ENCODE assay signal across 16 cellular contexts in genomic region chr2:207123776-207124391, GRCh38. TPM values are rescaled to one million over a fixed set of nuclear protein-coding genes. Genes with fewer than 3 reads are reported as not detected.
A peak's percentile ranks its signal among the peaks of the same experiment; 100 is the strongest.
DNase-seq lines count a peak whose midpoint lies in the region; ATAC-seq and TF ChIP-seq lines count a peak whose summit lies in the region.
"Had no signal": no experiment of that assay in that cellular context is flagged by ENCODE, and none has a peak within 500 bp of the region (broad histone marks: within the 10 kb centered on the region; RNA-seq: fewer than 3 reads in every experiment).

No MANE protein-coding gene starts in this region.

- no peak for TF ChIP-seq CTCF in mammary epithelial cell (conservative IDR thresholded peaks at IDR 0.05 in 1 of 2, IDR thresholded peaks at IDR 0.05 in 1 of 2; ENCODE audit: extremely low read depth in 1 of 2, insufficient read depth in 1 of 2, low read depth in 1 of 2, low read length in 2 of 2)
- no peak for TF ChIP-seq CTCF in MCF 10A (IDR thresholded peaks at IDR 0.05; ENCODE audit: unreplicated experiment)
- no peak for TF ChIP-seq CTCF in WERI-Rb-1 (IDR thresholded peaks at IDR 0.05; ENCODE audit: low read depth, low read length)
- TF ChIP-seq CTCF in endodermal cell (conservative IDR thresholded peaks at IDR 0.05): no peak

- H3K4me2 ChIP-seq in mammary epithelial cell (ENCODE audit: insufficient read depth, low read depth, low read length): no peak overlapping the region

- H3K9me3 Mint-ChIP-seq in MCF 10A (ENCODE audit: unreplicated experiment) (no peaks in the 10 kb centered on the region), endodermal cell (peaks cover 21% of the 10 kb centered on the region)
- H3K9me3 Mint-ChIP-seq in stimulated activated naive CD8-positive, alpha-beta T cell treated with anti-CD3 and anti-CD28 coated beads, Interleukin-15, amount 100 ng/mL, for 72 hours: no peaks in the 10 kb centered on the region
- H3K9me3 Mint-ChIP-seq in CD8-positive, alpha-beta memory T cell: peaks cover 0 to 2% (median 0%) of the 10 kb centered on the region in 5 donors
- H3K9me3 Mint-ChIP-seq: T-cell had no signal

- H3K27me3 Mint-ChIP-seq in MCF 10A (ENCODE audit: insufficient read depth, unreplicated experiment) (no peaks in the 10 kb centered on the region), endodermal cell (ENCODE audit: insufficient read depth) (no peaks in the 10 kb centered on the region)
- no peaks in the 10 kb centered on the region for H3K27me3 Mint-ChIP-seq in stimulated activated naive CD8-positive, alpha-beta T cell treated with anti-CD3 and anti-CD28 coated beads, Interleukin-15, amount 100 ng/mL, for 72 hours
- peaks cover 0 to 28% of the 10 kb centered on the region in 2 donors for H3K27me3 Mint-ChIP-seq in CD8-positive, alpha-beta memory T cell
- H3K27me3 Mint-ChIP-seq: T-cell had no signal

- no peak for ATAC-seq in stimulated activated naive CD8-positive, alpha-beta T cell treated with anti-CD3 and anti-CD28 coated beads, Interleukin-15, amount 100 ng/mL, for 72 hours
- ATAC-seq: sciatic nerve had no signal

- dilution Hi-C loops in mammary epithelial cell (cut with HindIII; ENCODE audit: low sequenced_read_pairs): no loop called here

- intact Hi-C loops in mammary epithelial cell (cut with micrococcal nuclease): loop anchor here (5.0 kb wide), 1 partner anchor 38 kb away; no protein-coding TSS in a partner anchor
- intact Hi-C loops in MCF 10A (cut with micrococcal nuclease): no loop called here

- no peak overlapping the region for H2AFZ ChIP-seq in mammary epithelial cell (ENCODE audit: low read depth, low read length)

- DNase-seq in mammary epithelial cell (no peak), MCF 10A (ENCODE audit: unreplicated experiment) (no peak), WERI-Rb-1 (peak; percentile 76), endodermal cell (peak; percentile 70), putamen (ENCODE audit: low spot score) (no peak), SKM-1 (lab: John Stamatoyannopoulos, UW; ENCODE audit: unreplicated experiment) (no peak)
- no peak for DNase-seq in stimulated activated naive CD8-positive, alpha-beta T cell treated with anti-CD3 and anti-CD28 coated beads, Interleukin-15, amount 100 ng/mL, for 72 hours
- DNase-seq in CD8-positive, alpha-beta memory T cell: no peak
- DNase-seq: KBM-7, kidney glomerular epithelial cell, NCI-H2029, NCI-H510A treated with DMSO at 0.1 percent for 48 hours had no signal

- H3K4me1 Mint-ChIP-seq in MCF 10A (ENCODE audit: insufficient read depth, unreplicated experiment): peaks cover 46% of the 10 kb centered on the region
- peaks cover 51% of the 10 kb centered on the region for H3K4me1 Mint-ChIP-seq in endodermal cell
- peaks cover 66% of the 10 kb centered on the region for H3K4me1 Mint-ChIP-seq in stimulated activated naive CD8-positive, alpha-beta T cell treated with anti-CD3 and anti-CD28 coated beads, Interleukin-15, amount 100 ng/mL, for 72 hours
- H3K4me1 Mint-ChIP-seq in CD8-positive, alpha-beta memory T cell: peaks cover 0 to 4% (median 0%) of the 10 kb centered on the region in 3 donors

- H4K20me1 ChIP-seq in mammary epithelial cell (ENCODE audit: insufficient read depth, low read length): peaks cover 3% of the 10 kb centered on the region

- BruUV-seq in mammary epithelial cell (replicated peaks; lab: Mats Ljungman, UMichigan): TSS peak; percentile 14
- BruUV-seq in MCF 10A (replicated peaks; lab: Mats Ljungman, UMichigan): no TSS peak

- H3K4me1 ChIP-seq in mammary epithelial cell (ENCODE audit: insufficient read depth, low read length) (peaks cover 38% of the 10 kb centered on the region), endodermal cell (ENCODE audit: control insufficient read depth, insufficient read depth, low read length) (peaks cover 22% of the 10 kb centered on the region)
- H3K4me1 ChIP-seq in CD8-positive, alpha-beta memory T cell (ENCODE audit: insufficient read depth, low read length): no peaks in the 10 kb centered on the region

- H3K27ac Mint-ChIP-seq in MCF 10A (ENCODE audit: low read depth, unreplicated experiment): no peak overlapping the region
- H3K27ac Mint-ChIP-seq in endodermal cell: peak overlapping the region; percentile 89
- peak overlapping the region; percentile 20 to 77 for H3K27ac Mint-ChIP-seq in stimulated activated naive CD8-positive, alpha-beta T cell treated with anti-CD3 and anti-CD28 coated beads, Interleukin-15, amount 100 ng/mL, for 72 hours
- H3K27ac Mint-ChIP-seq in CD8-positive, alpha-beta memory T cell: no peak overlapping the region

- H3K9ac ChIP-seq in mammary epithelial cell (ENCODE audit: insufficient read depth, low read length): no peak overlapping the region
- H3K9ac ChIP-seq in endodermal cell (ENCODE audit: extremely low read depth, low read length, poor library complexity, severe bottlenecking): no peak overlapping the region

- H3K9me3 ChIP-seq in mammary epithelial cell (replicated peaks; ENCODE audit: insufficient read depth, low read length) (no peaks in the 10 kb centered on the region), WERI-Rb-1 (ENCODE audit: severe bottlenecking) (no peaks in the 10 kb centered on the region), endodermal cell (ENCODE audit: control insufficient read depth, low read length) (peaks cover 27% of the 10 kb centered on the region)
- H3K9me3 ChIP-seq in CD8-positive, alpha-beta memory T cell (ENCODE audit: low read length): no peaks in the 10 kb centered on the region
- H3K9me3 ChIP-seq: upper lobe of left lung had no signal

- POLR2A ChIA-PET in MCF 10A (lab: Yijun Ruan, JAX): no interaction called here
- POLR2A ChIA-PET in CD8-positive, alpha-beta memory T cell (lab: Charles Lee): no interaction called here

- no peak overlapping the region for H3K27ac ChIP-seq in mammary epithelial cell (ENCODE audit: insufficient read depth, low read depth, low read length)
- peak overlapping the region; percentile 62 for H3K27ac ChIP-seq in WERI-Rb-1
- peak overlapping the region; percentile 27 for H3K27ac ChIP-seq in endodermal cell (ENCODE audit: low read depth, low read length)
- H3K27ac ChIP-seq in CD8-positive, alpha-beta memory T cell (ENCODE audit: low read depth, low read length): no peak overlapping the region

- peaks cover 24% of the 10 kb centered on the region for H3K36me3 Mint-ChIP-seq in MCF 10A (ENCODE audit: insufficient read depth, unreplicated experiment)
- H3K36me3 Mint-ChIP-seq in endodermal cell (ENCODE audit: low read depth): peaks cover 45% of the 10 kb centered on the region
- H3K36me3 Mint-ChIP-seq in CD8-positive, alpha-beta memory T cell: peaks cover 0 to 2% (median 0%) of the 10 kb centered on the region in 3 donors

- H3K79me2 ChIP-seq in mammary epithelial cell (ENCODE audit: insufficient read depth, low read length): peaks cover 100% of the 10 kb centered on the region

- H3K4me3 ChIP-seq in mammary epithelial cell (replicated peaks in 1 of 3; ENCODE audit: insufficient read depth in 1 of 3, low read depth in 2 of 3, low read length in 3 of 3): no peak overlapping the region
- H3K4me3 ChIP-seq in WERI-Rb-1 (ENCODE audit: low read depth, low read length): no peak overlapping the region
- no peak overlapping the region for H3K4me3 ChIP-seq in endodermal cell (ENCODE audit: low read length)
- H3K4me3 ChIP-seq in CD8-positive, alpha-beta memory T cell (ENCODE audit: low read length): no peak overlapping the region
- H3K4me3 ChIP-seq: coronary artery, upper lobe of left lung had no signal

- 96% methylated on average over 23 of the region's 31 CpGs for WGBS in mammary epithelial cell (ENCODE audit: low coverage, missing lambda C conversion rate)
- WGBS in endodermal cell (ENCODE audit: insufficient coverage in 1 of 2, insufficient read length in 1 of 2), 2 experiments: 84 to 87% methylated on average over 27 to 31 of the region's 31 CpGs

- in situ Hi-C loops in mammary epithelial cell (cut with MboI; ENCODE audit: low sequenced_read_pairs in 2 of 2): no loop called here

- H3K27me3 ChIP-seq in mammary epithelial cell (ENCODE audit: insufficient read depth, low read length) (no peaks in the 10 kb centered on the region), WERI-Rb-1 (ENCODE audit: insufficient read depth, low read depth, severe bottlenecking) (no peaks in the 10 kb centered on the region), endodermal cell (ENCODE audit: control insufficient read depth, insufficient read depth, low read length, poor library complexity, severe bottlenecking) (no peaks in the 10 kb centered on the region)
- no peaks in the 10 kb centered on the region for H3K27me3 ChIP-seq in CD8-positive, alpha-beta memory T cell (ENCODE audit: insufficient read depth, low read length, poor library complexity, severe bottlenecking)
- H3K27me3 ChIP-seq: upper lobe of left lung had no signal

- CTCF ChIA-PET in mammary epithelial cell (lab: Charles Lee; ENCODE audit: low non-redundant PET): no interaction called here
- CTCF ChIA-PET in MCF 10A (lab: Yijun Ruan, JAX): interaction anchor here (0.5 to 0.9 kb wide), 5 partner anchors 11 to 986 kb away, joined by 3 to 5 read pairs (median 3); no protein-coding TSS in a partner anchor
- CTCF ChIA-PET in CD8-positive, alpha-beta memory T cell (lab: Charles Lee): interaction anchor here (1.4 kb wide), 1 partner anchor 11 kb away, joined by 3 read pairs; no protein-coding TSS in a partner anchor

- H3K36me3 ChIP-seq in mammary epithelial cell (ENCODE audit: insufficient read depth, low read length) (peaks cover 27% of the 10 kb centered on the region), WERI-Rb-1 (peaks cover 28% of the 10 kb centered on the region), endodermal cell (ENCODE audit: control insufficient read depth, insufficient read depth, low read length) (peaks cover 74% of the 10 kb centered on the region)
- H3K36me3 ChIP-seq in CD8-positive, alpha-beta memory T cell (ENCODE audit: insufficient read depth, low read length): no peaks in the 10 kb centered on the region

- H3K4me3 Mint-ChIP-seq in MCF 10A (ENCODE audit: unreplicated experiment) (no peak overlapping the region), endodermal cell (peak overlapping the region; percentile 8)
- H3K4me3 Mint-ChIP-seq in stimulated activated naive CD8-positive, alpha-beta T cell treated with anti-CD3 and anti-CD28 coated beads, Interleukin-15, amount 100 ng/mL, for 72 hours: peak overlapping the region; percentile 5 to 36
- H3K4me3 Mint-ChIP-seq in CD8-positive, alpha-beta memory T cell: no peak overlapping the region
- H3K4me3 Mint-ChIP-seq: T-cell had no signal

RNA-seq across cellular contexts. Expression of gene KLF7, which starts 41.9 kb away (rescaled TPM):
- total RNA-seq in mammary epithelial cell (10 to 100 TPM; 41.3 to 81.5 TPM), MCF 10A (2022) (40.1 and 51.8 TPM in 2 replicates), endodermal cell (10 to 100 TPM; 27.4 to 27.8 TPM)
- polyA plus RNA-seq in mammary epithelial cell: 32.7 TPM
- 90.2 TPM for polyA minus RNA-seq in mammary epithelial cell
- 23.3 TPM for polyA plus RNA-seq in endodermal cell (2013, experiment 1 of 2)
- 22.4 TPM for polyA plus RNA-seq in endodermal cell (2013, experiment 2 of 2)
- 10 to 100 TPM in 1 of 2 experiments, 1 to 10 TPM in 1; 6.7 to 12.1 TPM for total RNA-seq in CD8-positive, alpha-beta memory T cell
- 6.4 TPM for polyA plus RNA-seq in CD8-positive, alpha-beta memory T cell

Comparison
In these comparisons a context has a peak if more than half of its experiments do, and no peak if none do; other contexts are left out.
1. DNase-seq: peak in WERI-Rb-1 (single experiment) and endodermal cell (single experiment); none in mammary epithelial cell (single experiment), MCF 10A (single experiment), stimulated activated naive CD8-positive, alpha-beta T cell treated with anti-CD3 and anti-CD28 coated beads, Interleukin-15, amount 100 ng/mL, for 72 hours (0 of 2), putamen (single experiment), CD8-positive, alpha-beta memory T cell (0 of 5) and SKM-1 (single experiment).
2. H3K27ac ChIP-seq: peak in WERI-Rb-1 (single experiment) and endodermal cell (single experiment); none in mammary epithelial cell (single experiment) and CD8-positive, alpha-beta memory T cell (single experiment).
3. H3K27ac Mint-ChIP-seq: peak in endodermal cell (single experiment) and stimulated activated naive CD8-positive, alpha-beta T cell treated with anti-CD3 and anti-CD28 coated beads, Interleukin-15, amount 100 ng/mL, for 72 hours (2 of 2); none in MCF 10A (single experiment) and CD8-positive, alpha-beta memory T cell (0 of 8).
4. H3K4me3 Mint-ChIP-seq: peak in endodermal cell (single experiment) and stimulated activated naive CD8-positive, alpha-beta T cell treated with anti-CD3 and anti-CD28 coated beads, Interleukin-15, amount 100 ng/mL, for 72 hours (2 of 2); none in MCF 10A (single experiment) and CD8-positive, alpha-beta memory T cell (0 of 7).